In the genomic region with DNA sequence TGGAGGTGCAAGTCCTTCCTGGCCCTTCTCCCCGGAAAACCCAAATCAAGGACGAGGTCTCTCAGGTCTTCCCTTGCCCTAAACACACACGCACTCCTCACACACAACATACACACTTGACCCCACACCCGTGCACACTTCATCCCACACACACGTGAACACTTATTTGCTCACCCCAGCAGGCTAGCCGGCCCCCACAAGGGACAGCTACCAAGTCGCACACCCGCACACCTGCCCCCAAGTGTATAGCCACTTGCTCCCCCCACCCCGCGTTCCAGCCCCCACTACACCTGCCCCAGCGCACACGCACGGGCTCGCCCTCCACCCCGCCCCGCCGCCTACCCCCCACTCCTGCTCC, we compare ENCODE assay signal across 8 cellular contexts. TPM values are rescaled to one million over a fixed set of nuclear protein-coding genes. Genes with fewer than 3 reads are reported as not detected.
DNase-seq lines count a peak whose midpoint lies in the region; ATAC-seq, FAIRE-seq and TF ChIP-seq lines count a peak whose summit lies in the region.

No MANE protein-coding gene starts in this region.

- H3K79me2 ChIP-seq in fibroblast of lung (ENCODE audit: control insufficient read depth, insufficient read depth, low read length), result peaks cover 25% of the 10 kb centered on the region

- H3K4me3 ChIP-seq in fibroblast of lung (replicated peaks in 1 of 4; ENCODE audit: control extremely low read depth in 1 of 4, insufficient read depth in 1 of 4, low read depth in 3 of 4, low read length in 4 of 4), result peak overlapping the region; percentile 44 to 93 (median 68)

- H3K4me1 Mint-ChIP-seq in Calu3 (ENCODE audit: low read depth, unreplicated experiment) (peaks cover 36% of the 10 kb centered on the region), activated B cell treated with CpG ODN at 0.5 μM for 24 hours (peaks cover 40% of the 10 kb centered on the region)

- peak overlapping the region; percentile 55 for H3K27ac ChIP-seq in fibroblast of lung (ENCODE audit: insufficient read depth, low read length)

- H3K4me3 Mint-ChIP-seq in Calu3 (ENCODE audit: low read depth, unreplicated experiment) (peak overlapping the region; percentile 90), activated B cell treated with CpG ODN at 0.5 μM for 24 hours (peak overlapping the region; percentile 94)

- ATAC-seq in HG02642 (IDR thresholded peaks at IDR 0.05; ENCODE audit: poor library complexity, unreplicated experiment), result peak; percentile 16
- peak; percentile 20 for ATAC-seq in activated B cell treated with CpG ODN at 0.5 μM for 24 hours (ENCODE audit: low read depth)
- ATAC-seq in omental fat pad (ENCODE audit: low FRiP score), result peak; percentile 20
- ATAC-seq in GM21381 (IDR thresholded peaks at IDR 0.05; ENCODE audit: unreplicated experiment), result no peak
- no peak for ATAC-seq in HG02973 (IDR thresholded peaks at IDR 0.05; ENCODE audit: unreplicated experiment)

- H3K27ac Mint-ChIP-seq in Calu3 (ENCODE audit: unreplicated experiment) (peak overlapping the region; percentile 83), activated B cell treated with CpG ODN at 0.5 μM for 24 hours (peak overlapping the region; percentile 92)

- H3K9me3 ChIP-seq in fibroblast of lung (ENCODE audit: control insufficient read depth, insufficient read depth, low read depth, low read length), result no peaks in the 10 kb centered on the region

- H3K27me3 ChIP-seq in fibroblast of lung (ENCODE audit: control insufficient read depth, insufficient read depth, low read length), result no peaks in the 10 kb centered on the region

- H3K9ac ChIP-seq in fibroblast of lung (ENCODE audit: insufficient read depth, low read length), result peak overlapping the region; percentile 36

- H3K4me2 ChIP-seq in fibroblast of lung (ENCODE audit: extremely low read depth, insufficient read depth, low read length), result peak overlapping the region; percentile 97

- POLR2A ChIA-PET in activated B cell treated with CpG ODN at 0.5 μM for 24 hours (lab: Charles Lee), result interaction anchor here (0.6 to 1.8 kb wide), 6 partner anchors 8 to 291 kb away, joined by 3 to 12 read pairs (median 4); a partner anchor contains a TSS

- intact Hi-C loops in Calu3 (cut with micrococcal nuclease; ENCODE audit: unreplicated experiment) (no loop called here), activated B cell treated with CpG ODN at 0.5 μM for 24 hours (cut with micrococcal nuclease) (loop anchor here (1.0 kb wide), 1 partner anchor 8 kb away; a partner anchor contains a TSS)

- no peaks in the 10 kb centered on the region for H3K9me3 Mint-ChIP-seq in Calu3 (ENCODE audit: low read depth, unreplicated experiment)
- no peaks in the 10 kb centered on the region for H3K9me3 Mint-ChIP-seq in activated B cell treated with CpG ODN at 0.5 μM for 24 hours

- H4K20me1 ChIP-seq in fibroblast of lung (ENCODE audit: control insufficient read depth, extremely low read depth, insufficient read depth, low read length), result no peaks in the 10 kb centered on the region

- TF ChIP-seq CTCF in Calu3 (IDR thresholded peaks at IDR 0.05; ENCODE audit: unreplicated experiment) (no peak), activated B cell treated with CpG ODN at 0.5 μM for 24 hours (IDR thresholded peaks at IDR 0.05) (no peak), fibroblast of lung (conservative IDR thresholded peaks at IDR 0.05 in 1 of 2, IDR thresholded peaks at IDR 0.05 in 1 of 2; ENCODE audit: low read depth in 1 of 2, low read length in 2 of 2) (no peak), omental fat pad (IDR thresholded peaks at IDR 0.05) (no peak), D721Med (IDR thresholded peaks at IDR 0.05; ENCODE audit: insufficient read depth, missing control alignments) (no peak)

- H3K36me3 Mint-ChIP-seq in Calu3 (ENCODE audit: insufficient read depth, unreplicated experiment), result peaks cover 25% of the 10 kb centered on the region
- H3K36me3 Mint-ChIP-seq in activated B cell treated with CpG ODN at 0.5 μM for 24 hours (ENCODE audit: low read depth), result peaks cover 13% of the 10 kb centered on the region

- no peak for FAIRE-seq in D721Med (lab: Jason Lieb, UNC)

- H3K27me3 Mint-ChIP-seq in Calu3 (ENCODE audit: unreplicated experiment) (no peaks in the 10 kb centered on the region), activated B cell treated with CpG ODN at 0.5 μM for 24 hours (no peaks in the 10 kb centered on the region)

- no peak for DNase-seq in Calu3
- DNase-seq in activated B cell treated with CpG ODN at 0.5 μM for 24 hours, result no peak
- no peak for DNase-seq in fibroblast of lung (ENCODE audit: low read depth in 2 of 2)
- DNase-seq in omental fat pad (ENCODE audit: low spot score), result no peak
- DNase-seq in D721Med (ENCODE audit: insufficient read length, low spot score), result no peak

- H3K36me3 ChIP-seq in fibroblast of lung (ENCODE audit: control insufficient read depth, insufficient read depth, low read length), result no peaks in the 10 kb centered on the region

- CTCF ChIA-PET in Calu3 (lab: Charles Lee), result interaction anchor here (1.9 kb wide), 1 partner anchor 34 kb away, joined by 4 read pairs; no protein-coding TSS in a partner anchor
- CTCF ChIA-PET in activated B cell treated with CpG ODN at 0.5 μM for 24 hours (lab: Charles Lee), result interaction anchor here (2.5 kb wide), 1 partner anchor 10 kb away, joined by 9 read pairs; no protein-coding TSS in a partner anchor

- H3K4me1 ChIP-seq in fibroblast of lung (ENCODE audit: control insufficient read depth, extremely low read depth, insufficient read depth, low read length), result peaks cover 16% of the 10 kb centered on the region

- peak overlapping the region; percentile 75 for H2AFZ ChIP-seq in fibroblast of lung (ENCODE audit: low read length)

- BruUV-seq in Calu3 (replicated peaks; lab: Mats Ljungman, UMichigan), result no TSS peak

RNA-seq across cellular contexts. Expression of a gene that starts 0.4 kb away (rescaled TPM):
- total RNA-seq in Calu3 (2022) (24.3 and 24.5 TPM in 2 replicates), activated B cell treated with CpG ODN at 0.5 μM for 24 hours (25.0 and 25.2 TPM in 2 replicates), fibroblast of lung (14.1 and 14.9 TPM in 2 replicates), omental fat pad (10 to 100 TPM; 20.6 to 29.2 (median 25.7) TPM)
- polyA plus RNA-seq in fibroblast of lung, result 8.5 and 9.7 TPM in 2 replicates
- 12.6 and 13.0 TPM in 2 replicates for polyA plus RNA-seq in fibroblast of lung (2012)
- polyA minus RNA-seq in fibroblast of lung (ENCODE audit: low replicate concordance), result 22.1 and 26.9 TPM in 2 replicates

RNA-seq across cellular contexts. Expression of a gene that starts 8.2 kb away (rescaled TPM):
- total RNA-seq in Calu3 (2022), result 18.1 and 19.0 TPM in 2 replicates
- 20.0 and 23.8 TPM in 2 replicates for total RNA-seq in activated B cell treated with CpG ODN at 0.5 μM for 24 hours
- 23.4 and 28.4 TPM in 2 replicates for total RNA-seq in fibroblast of lung
- 17.0 and 20.9 TPM in 2 replicates for polyA plus RNA-seq in fibroblast of lung
- 13.5 and 15.6 TPM in 2 replicates for polyA plus RNA-seq in fibroblast of lung (2012)
- polyA minus RNA-seq in fibroblast of lung (ENCODE audit: low replicate concordance), result 0.75 and 1.3 TPM in 2 replicates
- 10 to 100 TPM; 14.3 to 18.3 (median 15.9) TPM for total RNA-seq in omental fat pad

Comparison
In these comparisons a context has a peak if more than half of its experiments do, and no peak if none do; other contexts are left out.
1. ATAC-seq: peak in HG02642 (single experiment), activated B cell treated with CpG ODN at 0.5 μM for 24 hours (single experiment) and omental fat pad (single experiment); none in GM21381 (single experiment) and HG02973 (single experiment).